Comparison of ENCODE assay signal across 8 cellular contexts in the genomic region with DNA sequence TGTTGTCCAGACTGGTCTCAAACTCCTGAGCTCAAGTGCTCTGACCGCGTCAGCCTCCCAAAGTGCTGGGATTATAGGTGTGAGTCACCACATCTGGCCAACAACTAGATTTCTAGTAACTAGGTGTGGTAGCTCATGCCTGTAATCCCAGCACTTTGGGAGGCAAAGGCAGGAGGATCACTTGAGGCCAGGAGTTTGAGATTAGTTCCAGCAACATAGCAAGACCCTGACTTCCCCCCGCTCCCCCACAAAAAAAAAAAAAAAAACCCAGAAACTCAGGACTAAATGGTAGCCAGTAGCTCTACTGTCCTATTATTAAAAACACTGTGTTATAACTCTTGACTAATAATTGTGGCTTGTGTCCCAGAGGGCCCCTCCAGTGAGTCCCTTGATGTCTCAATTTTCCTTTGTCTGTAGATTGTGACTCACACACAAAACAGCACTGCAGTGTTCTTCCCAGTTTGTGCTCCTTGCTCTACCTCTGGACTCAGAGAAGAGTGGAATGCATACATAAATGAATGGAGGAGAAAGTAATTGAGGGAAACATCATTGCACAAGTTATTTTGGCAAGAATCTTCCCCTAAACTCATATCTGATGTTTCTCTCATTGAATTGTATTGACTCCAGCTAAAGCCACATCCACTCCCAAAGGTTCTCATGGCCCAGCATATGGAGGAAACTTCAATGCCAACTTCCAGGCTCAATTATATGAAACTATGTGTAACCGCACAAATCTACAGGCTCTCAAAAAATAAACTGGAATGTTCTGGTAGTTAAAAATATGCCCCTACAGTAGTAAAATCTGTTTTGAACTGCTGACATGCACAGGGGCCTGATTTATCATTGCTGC. TPM values are rescaled to one million over a fixed set of nuclear protein-coding genes. Genes with fewer than 3 reads are reported as not detected.
DNase-seq lines count a peak whose midpoint lies in the region; ATAC-seq and TF ChIP-seq lines count a peak whose summit lies in the region.

No MANE protein-coding gene starts in this region.

- no peaks in the 10 kb centered on the region for H3K9me3 Mint-ChIP-seq in neural crest cell

- H3K27ac Mint-ChIP-seq in neural crest cell (ENCODE audit: unreplicated experiment): peak overlapping the region; percentile 76

- no peaks in the 10 kb centered on the region for H3K9me3 ChIP-seq in effector memory CD4-positive, alpha-beta T cell (ENCODE audit: control insufficient read depth, low read length)

- H3K4me1 ChIP-seq in effector memory CD4-positive, alpha-beta T cell (ENCODE audit: control insufficient read depth, insufficient read depth, low read length, poor library complexity, severe bottlenecking): peaks cover 51% of the 10 kb centered on the region

- peak; percentile 77 for DNase-seq in DMS53 (lab: John Stamatoyannopoulos, UW)
- peak; percentile 86 for DNase-seq in NCI-H226
- DNase-seq in dorsolateral prefrontal cortex: no peak
- DNase-seq in neural crest cell (ENCODE audit: low read depth, low spot score): no peak
- DNase-seq in NCI-H146 treated with DMSO at 0.1 percent for 48 hours (lab: John Stamatoyannopoulos, UW; ENCODE audit: unreplicated experiment): no peak
- no peak for DNase-seq in effector memory CD4-positive, alpha-beta T cell
- no peak for DNase-seq in activated CD8-positive, alpha-beta memory T cell treated with anti-CD3 and anti-CD28 coated beads, Interleukin-2, amount 50 U/mL, for 4 hours

- no peak overlapping the region for H3K4me3 ChIP-seq in dorsolateral prefrontal cortex
- no peak overlapping the region for H3K4me3 ChIP-seq in effector memory CD4-positive, alpha-beta T cell (ENCODE audit: insufficient read depth, low read depth, low read length, poor library complexity, severe bottlenecking)

- H3K4me1 Mint-ChIP-seq in neural crest cell: peaks cover 53% of the 10 kb centered on the region

- H3K36me3 Mint-ChIP-seq in neural crest cell (ENCODE audit: low read depth): peaks cover 29% of the 10 kb centered on the region

- H3K27ac ChIP-seq in dorsolateral prefrontal cortex: peak overlapping the region in 54 of 59 donors; percentile 0 to 83 (median 62)
- H3K27ac ChIP-seq in effector memory CD4-positive, alpha-beta T cell (ENCODE audit: insufficient read depth, low read length, poor library complexity, severe bottlenecking): no peak overlapping the region

- intact Hi-C loops in dorsolateral prefrontal cortex (cut with DNase I): no loop called here

- ATAC-seq in GM18502 (IDR thresholded peaks at IDR 0.05; ENCODE audit: poor library complexity, unreplicated experiment): no peak

- H3K4me3 Mint-ChIP-seq in neural crest cell: peak overlapping the region; percentile 55

- no peaks in the 10 kb centered on the region for H3K27me3 Mint-ChIP-seq in neural crest cell (ENCODE audit: low read depth)

- H3K36me3 ChIP-seq in effector memory CD4-positive, alpha-beta T cell (ENCODE audit: control insufficient read depth, insufficient read depth, low read length): peaks cover 14% of the 10 kb centered on the region

- TF ChIP-seq CTCF in dorsolateral prefrontal cortex (IDR thresholded peaks at IDR 0.05 in 54 of 56, conservative IDR thresholded peaks at IDR 0.05 in 2 of 56; ENCODE audit: low read depth in 1 of 56, partially characterized antibody in 56 of 56): no peak
- no peak for TF ChIP-seq CTCF in neural crest cell (conservative IDR thresholded peaks at IDR 0.05)

- H3K27me3 ChIP-seq in dorsolateral prefrontal cortex: no peaks in the 10 kb centered on the region
- no peaks in the 10 kb centered on the region for H3K27me3 ChIP-seq in effector memory CD4-positive, alpha-beta T cell (replicated peaks; ENCODE audit: control insufficient read depth, insufficient read depth, low read length, poor library complexity, severe bottlenecking)

RNA-seq across cellular contexts. Expression of a gene that starts 8.8 kb away (rescaled TPM):
- total RNA-seq in dorsolateral prefrontal cortex: 1,000 to 10,000 TPM in 26 of 120 experiments, 100 to 1,000 TPM in 94; 620 to 1,435 (median 896) TPM
- 2,364 and 2,627 TPM in 2 replicates for total RNA-seq in neural crest cell

Comparison
In these comparisons a context has a peak if more than half of its experiments do, and no peak if none do; other contexts are left out.
1. DNase-seq: peak in DMS53 (single experiment) and NCI-H226 (single experiment); none in dorsolateral prefrontal cortex (0 of 10), neural crest cell (single experiment), NCI-H146 treated with DMSO at 0.1 percent for 48 hours (single experiment), effector memory CD4-positive, alpha-beta T cell (0 of 3) and activated CD8-positive, alpha-beta memory T cell treated with anti-CD3 and anti-CD28 coated beads, Interleukin-2, amount 50 U/mL, for 4 hours (single experiment).